Comparison of ENCODE assay signal across 1 cellular context in genomic region chr5:134525687-134526482, GRCh38.
TF ChIP-seq lines count a peak whose summit lies in the region.

No MANE protein-coding gene starts in this region.

TF ChIP-seq in H1, 55 proteins besides CTCF, POLR2A, EP300 and RAD21 (continued from another document):
- TF ChIP-seq, protein P1, sequence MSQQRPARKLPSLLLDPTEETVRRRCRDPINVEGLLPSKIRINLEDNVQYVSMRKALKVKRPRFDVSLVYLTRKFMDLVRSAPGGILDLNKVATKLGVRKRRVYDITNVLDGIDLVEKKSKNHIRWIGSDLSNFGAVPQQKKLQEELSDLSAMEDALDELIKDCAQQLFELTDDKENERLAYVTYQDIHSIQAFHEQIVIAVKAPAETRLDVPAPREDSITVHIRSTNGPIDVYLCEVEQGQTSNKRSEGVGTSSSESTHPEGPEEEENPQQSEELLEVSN (IDR thresholded peaks at IDR 0.05), result peak; percentile 20; the same call in 1 of the 2 replicates
- TF ChIP-seq RBBP5 (IDR thresholded peaks at IDR 0.05; ENCODE audit: borderline replicate concordance, low read depth, low read length) (0 out of 2 replicates have a peak, but pooled peaks have one; percentile 35), JUND (IDR thresholded peaks at IDR 0.05; ENCODE audit: low read length) (no peak), NRF1 (IDR thresholded peaks at IDR 0.05; ENCODE audit: low read depth, low read length) (no peak), ASH2L (IDR thresholded peaks at IDR 0.05; ENCODE audit: low read length) (peak; percentile 29), CBX5 (IDR thresholded peaks at IDR 0.05; ENCODE audit: low read depth, low read length) (no peak), POLR2AphosphoS5 (IDR thresholded peaks at IDR 0.05; ENCODE audit: low read depth, low read length) (0 out of 2 replicates have a peak, but pooled peaks have one; percentile 30)
- TF ChIP-seq, protein P2, sequence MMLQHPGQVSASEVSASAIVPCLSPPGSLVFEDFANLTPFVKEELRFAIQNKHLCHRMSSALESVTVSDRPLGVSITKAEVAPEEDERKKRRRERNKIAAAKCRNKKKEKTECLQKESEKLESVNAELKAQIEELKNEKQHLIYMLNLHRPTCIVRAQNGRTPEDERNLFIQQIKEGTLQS (IDR thresholded peaks at IDR 0.05; ENCODE audit: insufficient read depth, low read depth, low read length), result no peak
